Comparison of ENCODE assay signal across 1 cellular context in genomic region chr9:87336914-87337333, GRCh38.
TF ChIP-seq lines count a peak whose summit lies in the region.

No MANE protein-coding gene starts in this region.

TF ChIP-seq in HEK293, 187 proteins besides CTCF, POLR2A, EP300 and RAD21 (continued from another document):
- 0 out of 2 replicates have a peak, but pooled peaks have one; percentile 8 for TF ChIP-seq ZNF518A (tag by site-specific recombination; conservative IDR thresholded peaks at IDR 0.05; ENCODE audit: low read depth)
- TF ChIP-seq ZNF654 (tag by site-specific recombination; IDR thresholded peaks at IDR 0.05; ENCODE audit: low read depth): peak; percentile 85
- TF ChIP-seq ZNF530 (tag by site-specific recombination; IDR thresholded peaks at IDR 0.05; ENCODE audit: low read depth): no peak
- TF ChIP-seq MZF1 (tag by site-specific recombination; IDR thresholded peaks at IDR 0.05; ENCODE audit: borderline replicate concordance): no peak
- TF ChIP-seq ZSCAN30 (tag by site-specific recombination; IDR thresholded peaks at IDR 0.05): peak; percentile 39; the same call in 1 of the 2 replicates
- TF ChIP-seq ZBTB44 (tag by site-specific recombination; IDR thresholded peaks at IDR 0.05): no peak
- TF ChIP-seq ZSCAN4 (tag by site-specific recombination; IDR thresholded peaks at IDR 0.05): no peak
- TF ChIP-seq ZNF121 (tag by site-specific recombination; IDR thresholded peaks at IDR 0.05): no peak
- peak; percentile 72 for TF ChIP-seq ZNF2 (tag by site-specific recombination; IDR thresholded peaks at IDR 0.05)
- TF ChIP-seq ZNF362 (tag by site-specific recombination; IDR thresholded peaks at IDR 0.05): 0 out of 2 replicates have a peak, but pooled peaks have one; percentile 25
- TF ChIP-seq ZNF521 (tag by site-specific recombination; IDR thresholded peaks at IDR 0.05): no peak
